Comparison of ENCODE assay signal across 21 cellular contexts in genomic region chr12:108735855-108736254, GRCh38. TPM values are rescaled to one million over a fixed set of nuclear protein-coding genes. Genes with fewer than 3 reads are reported as not detected.
DNase-seq lines count a peak whose midpoint lies in the region; ATAC-seq, FAIRE-seq and TF ChIP-seq lines count a peak whose summit lies in the region.
"Had no signal": no experiment of that assay in that cellular context is flagged by ENCODE, and none has a peak within 500 bp of the region (broad histone marks: within the 10 kb centered on the region; RNA-seq: fewer than 3 reads in every experiment).

No MANE protein-coding gene starts in this region.

- H3K9ac ChIP-seq in mammary epithelial cell (ENCODE audit: insufficient read depth, low read length) (no peak overlapping the region), K562 (ENCODE audit: insufficient read depth in 1 of 2, low read depth in 2 of 2, low read length in 2 of 2) (no peak overlapping the region), mesendoderm (ENCODE audit: low read length) (no peak overlapping the region)

- no peak overlapping the region for H3K23ac ChIP-seq in mesendoderm (ENCODE audit: low read length)

- H3K56ac ChIP-seq in mesendoderm (ENCODE audit: low read length) = no peak overlapping the region

- no peak for TF ChIP-seq EP300 in K562 (IDR thresholded peaks at IDR 0.05; ENCODE audit: low read length)

- TF ChIP-seq POLR2A in K562 (conservative IDR thresholded peaks at IDR 0.05) = no peak

- FAIRE-seq in K562 (lab: Jason Lieb, UNC) = no peak
- FAIRE-seq: D721Med, G401.6, GM12892, GM19239, H1 had no signal

- no peaks in the 10 kb centered on the region for H4K20me1 ChIP-seq in mammary epithelial cell (ENCODE audit: insufficient read depth, low read length)
- no peaks in the 10 kb centered on the region for H4K20me1 ChIP-seq in K562 (replicated peaks; ENCODE audit: control insufficient read depth, insufficient read depth, low read length)

- no peak overlapping the region for H3K4ac ChIP-seq in mesendoderm (ENCODE audit: low read depth, low read length)

- H3K4me1 ChIP-seq in mammary epithelial cell (ENCODE audit: insufficient read depth, low read length) (peaks cover 23% of the 10 kb centered on the region), K562 (replicated peaks in 1 of 2; ENCODE audit: control insufficient read depth in 2 of 2, insufficient read depth in 2 of 2, low read length in 2 of 2) (peaks cover 9 to 16% of the 10 kb centered on the region in 2 experiments; a peak in 4 of 5 replicates), mesendoderm (ENCODE audit: control insufficient read depth, low read depth, low read length) (no peaks in the 10 kb centered on the region)

- no peak overlapping the region for H3K4me2 ChIP-seq in mammary epithelial cell (ENCODE audit: insufficient read depth, low read depth, low read length)
- H3K4me2 ChIP-seq in K562 (ENCODE audit: insufficient read depth, low read length) = no peak overlapping the region
- no peak overlapping the region for H3K4me2 ChIP-seq in mesendoderm (ENCODE audit: low read length)

- no peak overlapping the region for H2AK5ac ChIP-seq in mesendoderm (ENCODE audit: low read length)

- peaks cover 26% of the 10 kb centered on the region for H3K4me1 Mint-ChIP-seq in MCF 10A (ENCODE audit: insufficient read depth, unreplicated experiment)

- H3K27me3 Mint-ChIP-seq in MCF 10A (ENCODE audit: insufficient read depth, unreplicated experiment) = no peaks in the 10 kb centered on the region
- H3K27me3 Mint-ChIP-seq: B cell; CD4-positive, alpha-beta memory T cell; IgD-negative memory B cell had no signal

- H3K9me3 Mint-ChIP-seq in MCF 10A (ENCODE audit: unreplicated experiment) = no peaks in the 10 kb centered on the region

- H3K27ac Mint-ChIP-seq in MCF 10A (ENCODE audit: low read depth, unreplicated experiment) = peak overlapping the region; percentile 32
- H3K27ac Mint-ChIP-seq: B cell, IgD-negative memory B cell had no signal

- dilution Hi-C loops in mammary epithelial cell (cut with HindIII; ENCODE audit: low sequenced_read_pairs) = no loop called here

- no peak overlapping the region for H3K18ac ChIP-seq in mesendoderm (ENCODE audit: low read length)

- TF ChIP-seq RAD21 in K562 (CRISPR knock-in tag; conservative IDR thresholded peaks at IDR 0.05 in 1 of 2, IDR thresholded peaks at IDR 0.05 in 1 of 2) = no peak

- no peak overlapping the region for H4K8ac ChIP-seq in mesendoderm (ENCODE audit: low read depth, low read length)

- H3K4me3 Mint-ChIP-seq in MCF 10A (ENCODE audit: unreplicated experiment) = no peak overlapping the region
- H3K4me3 Mint-ChIP-seq: B cell; CD4-positive, alpha-beta memory T cell; HFFc6 had no signal

- no peaks in the 10 kb centered on the region for H3K9me3 ChIP-seq in mammary epithelial cell (replicated peaks; ENCODE audit: insufficient read depth, low read length)
- no peaks in the 10 kb centered on the region for H3K9me3 ChIP-seq in K562 (replicated peaks; ENCODE audit: control insufficient read depth, insufficient read depth, low read depth, low read length)
- H3K9me3 ChIP-seq: HAP-1 had no signal

- H2BK15ac ChIP-seq in mesendoderm (replicated peaks; ENCODE audit: low read depth) = no peak overlapping the region

- H3K79me1 ChIP-seq in mesendoderm (ENCODE audit: low read length) = no peaks in the 10 kb centered on the region

- H3K27ac ChIP-seq in mammary epithelial cell (ENCODE audit: insufficient read depth, low read depth, low read length) = no peak overlapping the region
- H3K27ac ChIP-seq in RWPE1 = peak overlapping the region; percentile 58
- no peak overlapping the region for H3K27ac ChIP-seq in K562 (ENCODE audit: extremely low read depth, low read depth, low read length)
- H3K27ac ChIP-seq in brain microvascular endothelial cell = no peak overlapping the region
- no peak overlapping the region for H3K27ac ChIP-seq in mesendoderm (ENCODE audit: low read depth, low read length)

- POLR2A ChIA-PET in MCF 10A (lab: Yijun Ruan, JAX) (interaction anchor here (6.3 kb wide), 1 partner anchor 41 kb away, joined by 179 read pairs; no protein-coding TSS in a partner anchor), RWPE1 (lab: Yijun Ruan, JAX; ENCODE audit: low non-redundant PET) (no interaction called here), K562 (lab: Yijun Ruan, JAX) (interaction anchor here (0.9 kb wide), 1 partner anchor 10 kb away, joined by 3 read pairs; no protein-coding TSS in a partner anchor)

- H2AFZ ChIP-seq in mammary epithelial cell (ENCODE audit: low read depth, low read length) = no peak overlapping the region
- H2AFZ ChIP-seq in K562 (ENCODE audit: low read depth, low read length) = no peak overlapping the region

- no peaks in the 10 kb centered on the region for H3K9me1 ChIP-seq in K562 (ENCODE audit: control insufficient read depth, insufficient read depth, low read length)

- H2BK120ac ChIP-seq in mesendoderm (ENCODE audit: low read depth, low read length) = no peak overlapping the region

- H2BK5ac ChIP-seq in mesendoderm (ENCODE audit: low read length) = no peak overlapping the region

- WGBS in mammary epithelial cell (ENCODE audit: low coverage, missing lambda C conversion rate) = 94% methylated on average over 3 of the region's 3 CpGs
- 63% methylated on average over 3 of the region's 3 CpGs for WGBS in K562 (ENCODE audit: insufficient coverage, low coverage, missing lambda C conversion rate)
- no CpG with 5 or more reads among the region's 3 CpGs for WGBS in mesendoderm (ENCODE audit: extremely low coverage, insufficient coverage, low lambda C conversion rate)

- H3K4me3 ChIP-seq in mammary epithelial cell (replicated peaks in 1 of 3; ENCODE audit: insufficient read depth in 1 of 3, low read depth in 2 of 3, low read length in 3 of 3) (no peak overlapping the region), K562 (no peak overlapping the region), brain microvascular endothelial cell (ENCODE audit: low read depth, low read length) (no peak overlapping the region), mesendoderm (ENCODE audit: low read length) (no peak overlapping the region)
- H3K4me3 ChIP-seq: HAP-1 had no signal

- CTCF ChIA-PET in MCF 10A (lab: Yijun Ruan, JAX) = interaction anchor here (2.6 kb wide), 1 partner anchor 67 kb away, joined by 8 read pairs; no protein-coding TSS in a partner anchor
- CTCF ChIA-PET in mammary epithelial cell (lab: Charles Lee; ENCODE audit: low non-redundant PET) = no interaction called here
- CTCF ChIA-PET in RWPE1 (lab: Yijun Ruan, JAX) = interaction anchor here (0.6 kb wide), 2 partner anchors 10 to 45 kb away, joined by 3 read pairs; no protein-coding TSS in a partner anchor
- CTCF ChIA-PET in K562 (lab: Yijun Ruan, JAX; ENCODE audit: low intra/inter-chr PET ratio) = no interaction called here

- ATAC-seq in K562 = no peak
- ATAC-seq in GM18520 (IDR thresholded peaks at IDR 0.05; ENCODE audit: unreplicated experiment) = no peak

- in situ Hi-C loops in mammary epithelial cell (cut with MboI; ENCODE audit: low sequenced_read_pairs in 2 of 2) = no loop called here
- in situ Hi-C loops in K562 (cut with MboI) = no loop called here
- in situ Hi-C loops in brain microvascular endothelial cell (cut with HindIII; ENCODE audit: low pct_ligation_motif_present, low sequenced_read_pairs) = no loop called here

- H3K79me2 ChIP-seq in mammary epithelial cell (ENCODE audit: insufficient read depth, low read length) = peaks cover 5% of the 10 kb centered on the region
- H3K79me2 ChIP-seq in K562 (ENCODE audit: control insufficient read depth, insufficient read depth, low read length) = peaks cover 5% of the 10 kb centered on the region
- peaks cover under 1% of the 10 kb centered on the region for H3K79me2 ChIP-seq in mesendoderm (ENCODE audit: control insufficient read depth, insufficient read depth, low read length)

- DNase-seq in MCF 10A (ENCODE audit: unreplicated experiment) = no peak
- no peak for DNase-seq in mammary epithelial cell
- no peak for DNase-seq in RWPE1 (ENCODE audit: low spot score)
- DNase-seq in K562 (ENCODE audit: extremely low read depth in 1 of 4, low spot score in 3 of 4) = no peak
- no peak for DNase-seq in brain microvascular endothelial cell
- DNase-seq in mesendoderm = no peak
- DNase-seq: C1 segment of cervical spinal cord; CD4-positive, alpha-beta memory T cell; COR-L47; DMS153; EL; HFFc6 had no signal

- TF ChIP-seq CTCF in MCF 10A (IDR thresholded peaks at IDR 0.05; ENCODE audit: unreplicated experiment) (no peak), mammary epithelial cell (conservative IDR thresholded peaks at IDR 0.05 in 1 of 2, IDR thresholded peaks at IDR 0.05 in 1 of 2; ENCODE audit: extremely low read depth in 1 of 2, insufficient read depth in 1 of 2, low read depth in 1 of 2, low read length in 2 of 2) (no peak), RWPE1 (conservative IDR thresholded peaks at IDR 0.05; ENCODE audit: low read depth) (no peak), K562 (IDR thresholded peaks at IDR 0.05 in 2 of 3, conservative IDR thresholded peaks at IDR 0.05 in 1 of 3; ENCODE audit: insufficient read depth in 2 of 3, low read depth in 1 of 3, low read length in 3 of 3) (no peak), brain microvascular endothelial cell (IDR thresholded peaks at IDR 0.05; ENCODE audit: low read depth, low read length, missing control alignments) (no peak)

- H3K36me3 ChIP-seq in mammary epithelial cell (ENCODE audit: insufficient read depth, low read length) (no peaks in the 10 kb centered on the region), K562 (ENCODE audit: control insufficient read depth, insufficient read depth, low read length) (no peaks in the 10 kb centered on the region), brain microvascular endothelial cell (replicated peaks) (no peaks in the 10 kb centered on the region), mesendoderm (ENCODE audit: control insufficient read depth, insufficient read depth, low read length) (no peaks in the 10 kb centered on the region)
- H3K36me3 ChIP-seq: HAP-1 had no signal

- H3K36me3 Mint-ChIP-seq in MCF 10A (ENCODE audit: insufficient read depth, unreplicated experiment) = peaks cover under 1% of the 10 kb centered on the region

- intact Hi-C loops in MCF 10A (cut with micrococcal nuclease) (no loop called here), mammary epithelial cell (cut with micrococcal nuclease) (loop anchor here (2.0 kb wide), 1 partner anchor 13 kb away; no protein-coding TSS in a partner anchor), K562 (cut with micrococcal nuclease) (no loop called here)

- BruUV-seq in MCF 10A (replicated peaks; lab: Mats Ljungman, UMichigan) = no TSS peak
- BruUV-seq in mammary epithelial cell (replicated peaks; lab: Mats Ljungman, UMichigan) = no TSS peak
- no TSS peak for BruUV-seq in K562 (replicated peaks; lab: Mats Ljungman, UMichigan)

- H3K27me3 ChIP-seq in mammary epithelial cell (ENCODE audit: insufficient read depth, low read length) = no peaks in the 10 kb centered on the region
- H3K27me3 ChIP-seq in K562 (ENCODE audit: control insufficient read depth in 2 of 2, insufficient read depth in 2 of 2, low read length in 2 of 2) = no peaks in the 10 kb centered on the region
- no peaks in the 10 kb centered on the region for H3K27me3 ChIP-seq in brain microvascular endothelial cell (replicated peaks)
- H3K27me3 ChIP-seq in mesendoderm (ENCODE audit: insufficient read depth, low read length, poor library complexity) = no peaks in the 10 kb centered on the region

- no peak overlapping the region for H4K5ac ChIP-seq in mesendoderm (ENCODE audit: low read length)

RNA-seq across cellular contexts. Expression of gene CORO1C, which starts 4.5 kb away (rescaled TPM):
- 130 and 141 TPM in 2 replicates for total RNA-seq in MCF 10A (2022)
- total RNA-seq in mammary epithelial cell = 100 to 1,000 TPM; 173 to 245 TPM
- polyA plus RNA-seq in mammary epithelial cell = 188 TPM
- polyA minus RNA-seq in mammary epithelial cell = 790 TPM
- 275 and 365 TPM in 2 replicates for total RNA-seq in K562 (2011; cell fraction: chromatin; rRNA removed; ENCODE audit: low replicate concordance)
- total RNA-seq in K562 (2011; cell fraction: nucleolus; rRNA removed) = 109 and 134 TPM in 2 replicates
- 215 and 268 TPM in 2 replicates for total RNA-seq in K562 (2011; cell fraction: nucleoplasm; rRNA removed)
- total RNA-seq in K562 (2014; rRNA removed) = 118 and 123 TPM in 2 replicates
- total RNA-seq in K562 (2014; rRNA removed; fragmentation: Illumina TruSeq; extraction: Trizol) = 154 and 166 TPM in 2 replicates
- total RNA-seq in K562 (2015; rRNA removed; fragmentation: Illumina TruSeq; extraction: Trizol) = 141 and 147 TPM in 2 replicates
- total RNA-seq in K562 (2021) = 206 TPM in 2 replicates
- polyA plus RNA-seq in K562 (2011; rRNA removed) = 265 and 280 TPM in 2 replicates
- 140 and 201 TPM in 2 replicates for polyA plus RNA-seq in K562 (2011; cell fraction: cytosol; rRNA removed)
- 132 and 151 TPM in 2 replicates for polyA plus RNA-seq in K562 (2011; cell fraction: nucleus; rRNA removed)
- 106 and 126 TPM in 2 replicates for polyA plus RNA-seq in K562 (2012)
- 142 and 159 TPM in 2 replicates for polyA plus RNA-seq in K562 (2014; fragmentation: Illumina TruSeq; extraction: Trizol)
- polyA plus RNA-seq in K562 (2014; fragmentation: Nextera tagmentation; extraction: Ambion mirVana) = 10 to 100 TPM; 55.2 to 68.6 TPM
- 125 and 150 TPM in 2 replicates for polyA plus RNA-seq in K562 (2014; rRNA removed)
- 667 and 775 TPM in 2 replicates for polyA minus RNA-seq in K562 (2011; rRNA and poly(A)+ RNA removed)
- 210 and 245 TPM in 2 replicates for polyA minus RNA-seq in K562 (2011; cell fraction: cytosol; rRNA and poly(A)+ RNA removed)
- polyA minus RNA-seq in K562 (2011; cell fraction: nucleus; rRNA and poly(A)+ RNA removed) = 85.0 and 160 TPM in 2 replicates
- polyA plus RNA-seq in mesendoderm (2013, experiment 1 of 2) = 122 TPM
- polyA plus RNA-seq in mesendoderm (2013, experiment 2 of 2) = 119 TPM

Comparison
In these comparisons a context has a peak if more than half of its experiments do, and no peak if none do; other contexts are left out.
1. CTCF ChIA-PET loops: an anchor here in MCF 10A (2.6 kb wide) and RWPE1 (0.6 kb wide); none called in mammary epithelial cell and K562.